In the genomic region with DNA sequence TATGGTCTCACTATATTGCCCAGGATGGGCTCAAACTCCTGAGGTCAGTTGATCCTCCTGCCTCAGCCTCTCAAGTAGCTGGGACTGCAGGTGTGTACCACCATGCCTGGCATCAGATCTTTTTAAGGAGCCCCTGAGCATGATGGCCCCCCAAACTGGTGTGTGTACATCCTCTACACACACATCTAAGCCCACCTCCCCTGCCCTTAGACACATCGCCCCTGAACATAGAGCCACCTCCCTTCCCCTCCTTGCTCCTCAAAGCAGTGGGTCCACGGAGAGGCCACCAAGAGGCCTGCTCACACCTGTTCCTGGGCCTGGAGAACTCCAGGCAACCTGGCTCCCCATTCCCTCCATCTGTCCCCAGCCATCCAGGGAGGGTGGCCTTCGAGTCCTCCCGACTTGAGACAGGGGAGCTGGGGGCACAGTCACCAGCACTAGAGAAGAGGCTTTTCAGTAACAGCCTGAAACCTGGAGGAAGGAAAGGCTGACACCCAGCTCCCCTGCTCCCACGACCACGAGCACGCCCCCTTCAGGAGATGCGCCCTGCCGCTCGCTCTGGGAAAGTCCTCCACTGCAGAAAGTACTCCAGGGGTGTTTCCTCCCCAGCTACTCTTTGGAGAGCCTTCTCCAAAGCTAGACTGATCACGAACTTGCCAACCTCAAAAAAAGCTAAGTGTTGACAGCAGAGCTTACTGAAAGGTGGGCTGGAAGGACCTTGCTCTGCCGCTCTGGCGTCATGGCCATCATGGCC, we compare ENCODE assay signal across 9 cellular contexts. TPM values are rescaled to one million over a fixed set of nuclear protein-coding genes. Genes with fewer than 3 reads are reported as not detected.
DNase-seq lines count a peak whose midpoint lies in the region; ATAC-seq and TF ChIP-seq lines count a peak whose summit lies in the region.
"Had no signal": no experiment of that assay in that cellular context is flagged by ENCODE, and none has a peak within 500 bp of the region (broad histone marks: within the 10 kb centered on the region; RNA-seq: fewer than 3 reads in every experiment).

No MANE protein-coding gene starts in this region.

- H3F3A ChIP-seq in Loucy (ENCODE audit: low read depth): no peaks in the 10 kb centered on the region

- TF ChIP-seq CTCF in Loucy (conservative IDR thresholded peaks at IDR 0.05; ENCODE audit: low read length) (peak; percentile 39), retinal pigment epithelial cell (conservative IDR thresholded peaks at IDR 0.05; ENCODE audit: low read depth, low read length) (peak; percentile 4)

- H3K9ac ChIP-seq in Loucy (ENCODE audit: low read depth, low read length, poor library complexity, severe bottlenecking) (peak overlapping the region; percentile 66), duodenal mucosa (ENCODE audit: low read depth in 1 of 2, low read length in 2 of 2) (no peak overlapping the region)

- H3K27ac Mint-ChIP-seq in CD4-positive, alpha-beta memory T cell: peak overlapping the region; percentile 61 to 98 (median 87)
- H3K27ac Mint-ChIP-seq in stimulated activated memory B cell treated with anti-CD40 and anti-IgM and Interleukin-4, amounts not matched to agents 10 μg/mL and 1 μg/mL and 100 μg/mL, for 72 hours: no peak overlapping the region

- H3K36me3 ChIP-seq in CD4-positive, alpha-beta memory T cell (ENCODE audit: insufficient read depth, low read length): no peaks in the 10 kb centered on the region
- no peaks in the 10 kb centered on the region for H3K36me3 ChIP-seq in Loucy (ENCODE audit: insufficient read depth, low read length)
- H3K36me3 ChIP-seq in duodenal mucosa (ENCODE audit: control insufficient read depth in 1 of 2, insufficient read depth in 2 of 2, low read length in 2 of 2): no peaks in the 10 kb centered on the region

- H3K27me3 ChIP-seq in CD4-positive, alpha-beta memory T cell (ENCODE audit: insufficient read depth, low read length): no peaks in the 10 kb centered on the region
- no peaks in the 10 kb centered on the region for H3K27me3 ChIP-seq in Loucy (ENCODE audit: insufficient read depth, low read length, poor library complexity, severe bottlenecking)
- peaks cover 0 to 6% of the 10 kb centered on the region in 2 donors for H3K27me3 ChIP-seq in duodenal mucosa (ENCODE audit: control insufficient read depth in 1 of 2, insufficient read depth in 2 of 2, low read length in 2 of 2)

- H3K27ac ChIP-seq in CD4-positive, alpha-beta memory T cell (ENCODE audit: low read depth, low read length): no peak overlapping the region
- H3K27ac ChIP-seq in duodenal mucosa (ENCODE audit: low read depth, low read length): peak overlapping the region; percentile 10

- H3K36me3 Mint-ChIP-seq in CD4-positive, alpha-beta memory T cell: peaks cover 2 to 4% of the 10 kb centered on the region in 2 donors
- H3K36me3 Mint-ChIP-seq in stimulated activated memory B cell treated with anti-CD40 and anti-IgM and Interleukin-4, amounts not matched to agents 10 μg/mL and 1 μg/mL and 100 μg/mL, for 72 hours: peaks cover 6% of the 10 kb centered on the region

- no peaks in the 10 kb centered on the region for H3K9me2 ChIP-seq in Loucy (replicated peaks; ENCODE audit: low read depth, low read length)

- peaks cover 25% of the 10 kb centered on the region for H3K4me1 ChIP-seq in CD4-positive, alpha-beta memory T cell (ENCODE audit: insufficient read depth, low read length)
- peaks cover 51% of the 10 kb centered on the region for H3K4me1 ChIP-seq in Loucy (ENCODE audit: insufficient read depth, low read length, poor library complexity, severe bottlenecking)
- H3K4me1 ChIP-seq in duodenal mucosa (ENCODE audit: control insufficient read depth in 1 of 2, insufficient read depth in 2 of 2, low read length in 2 of 2): peaks cover 7 to 17% of the 10 kb centered on the region in 2 donors

- DNase-seq in CD4-positive, alpha-beta memory T cell: no peak
- DNase-seq in retinal pigment epithelial cell (ENCODE audit: low read depth): no peak
- DNase-seq in HPDE6-E6E7 (ENCODE audit: extremely low spot score): no peak
- DNase-seq in dedifferentiated amniotic fluid mesenchymal stem cell (ENCODE audit: extremely low spot score): no peak
- DNase-seq: NCI-H446 treated with DMSO at 0.1 percent for 48 hours had no signal

- no peaks in the 10 kb centered on the region for H3K79me2 ChIP-seq in Loucy (ENCODE audit: insufficient read depth, low read length)

- H3K9me3 Mint-ChIP-seq in CD4-positive, alpha-beta memory T cell: peaks cover 2 to 14% (median 8%) of the 10 kb centered on the region in 8 donors
- H3K9me3 Mint-ChIP-seq in stimulated activated memory B cell treated with anti-CD40 and anti-IgM and Interleukin-4, amounts not matched to agents 10 μg/mL and 1 μg/mL and 100 μg/mL, for 72 hours: peaks cover 8% of the 10 kb centered on the region

- peaks cover 21 to 37% (median 27%) of the 10 kb centered on the region in 4 donors for H3K4me1 Mint-ChIP-seq in CD4-positive, alpha-beta memory T cell
- H3K4me1 Mint-ChIP-seq in stimulated activated memory B cell treated with anti-CD40 and anti-IgM and Interleukin-4, amounts not matched to agents 10 μg/mL and 1 μg/mL and 100 μg/mL, for 72 hours: peaks cover 25% of the 10 kb centered on the region

- H3K4me3 ChIP-seq in CD4-positive, alpha-beta memory T cell (ENCODE audit: low read length in 2 of 2): no peak overlapping the region
- H3K4me3 ChIP-seq in Loucy (ENCODE audit: low read length, poor library complexity, severe bottlenecking) (peak overlapping the region; percentile 16), duodenal mucosa (ENCODE audit: low read depth in 1 of 2, low read length in 2 of 2) (no peak overlapping the region), retinal pigment epithelial cell (ENCODE audit: low read length) (no peak overlapping the region)

- no peak for ATAC-seq in stimulated activated memory B cell treated with anti-CD40 and anti-IgM and Interleukin-4, amounts not matched to agents 10 μg/mL and 1 μg/mL and 100 μg/mL, for 72 hours
- no peak for ATAC-seq in HG02642 (IDR thresholded peaks at IDR 0.05; ENCODE audit: poor library complexity, unreplicated experiment)

- no peak overlapping the region for H2AFZ ChIP-seq in Loucy (ENCODE audit: low read length)

- peak overlapping the region in 5 of 8 donors; percentile 10 to 86 (median 47) for H3K4me3 Mint-ChIP-seq in CD4-positive, alpha-beta memory T cell
- no peak overlapping the region for H3K4me3 Mint-ChIP-seq in stimulated activated memory B cell treated with anti-CD40 and anti-IgM and Interleukin-4, amounts not matched to agents 10 μg/mL and 1 μg/mL and 100 μg/mL, for 72 hours

- no peaks in the 10 kb centered on the region for H3K9me3 ChIP-seq in CD4-positive, alpha-beta memory T cell (ENCODE audit: control insufficient read depth in 1 of 2, low read length in 2 of 2)
- H3K9me3 ChIP-seq in Loucy (ENCODE audit: insufficient read depth, low read depth, low read length): peaks cover 7% of the 10 kb centered on the region; the same call in 1 of the 2 replicates
- peaks cover 0 to 2% of the 10 kb centered on the region in 2 donors for H3K9me3 ChIP-seq in duodenal mucosa (ENCODE audit: control insufficient read depth in 1 of 2, low read length in 2 of 2)

- CTCF ChIA-PET in CD4-positive, alpha-beta memory T cell (lab: Charles Lee; ENCODE audit: partially characterized antibody): interaction anchor here (1.1 to 32.9 kb wide), 13 partner anchors 10 to 150 kb away, joined by 3 to 556 read pairs (median 6); a partner anchor contains a TSS

- peak overlapping the region; percentile 69 for H3K4me2 ChIP-seq in Loucy (ENCODE audit: low read depth, low read length, poor library complexity, severe bottlenecking)

- POLR2A ChIA-PET in CD4-positive, alpha-beta memory T cell (lab: Charles Lee; ENCODE audit: partially characterized antibody): interaction anchor here (0.8 to 4.9 kb wide), 15 partner anchors 9 to 160 kb away, joined by 3 to 37 read pairs (median 5); a partner anchor contains a TSS

- H3K27me3 Mint-ChIP-seq in CD4-positive, alpha-beta memory T cell: peaks cover 0 to 2% of the 10 kb centered on the region in 2 donors
- peaks cover 10% of the 10 kb centered on the region for H3K27me3 Mint-ChIP-seq in stimulated activated memory B cell treated with anti-CD40 and anti-IgM and Interleukin-4, amounts not matched to agents 10 μg/mL and 1 μg/mL and 100 μg/mL, for 72 hours

- no peaks in the 10 kb centered on the region for H4K20me1 ChIP-seq in Loucy (ENCODE audit: insufficient read depth, low read length, poor library complexity, severe bottlenecking)

- intact Hi-C loops in CD4-positive, alpha-beta memory T cell (cut with micrococcal nuclease): loop anchor here (5.0 kb wide), 1 partner anchor 38 kb away; no protein-coding TSS in a partner anchor

RNA-seq across cellular contexts. Expression of a gene that starts 12.6 kb away (rescaled TPM):
- 1 to 10 TPM in 1 of 2 experiments, under 1 TPM in 1; 0.19 to 1.0 TPM for total RNA-seq in CD4-positive, alpha-beta memory T cell
- polyA plus RNA-seq in CD4-positive, alpha-beta memory T cell: 1 to 10 TPM; 5.6 to 6.0 TPM

RNA-seq across cellular contexts. Expression of a gene that starts 12.8 kb away (rescaled TPM):
- under 1 TPM; 0.17 to 0.30 TPM for total RNA-seq in CD4-positive, alpha-beta memory T cell
- not detected for polyA plus RNA-seq in CD4-positive, alpha-beta memory T cell

RNA-seq across cellular contexts. Expression of a gene that starts 34.9 kb away (rescaled TPM):
- 100 to 1,000 TPM; 150 to 158 TPM for total RNA-seq in CD4-positive, alpha-beta memory T cell
- polyA plus RNA-seq in CD4-positive, alpha-beta memory T cell: 100 to 1,000 TPM; 411 to 591 TPM

RNA-seq across cellular contexts. Expression of a gene that starts 53.4 kb away (rescaled TPM):
- total RNA-seq in CD4-positive, alpha-beta memory T cell: 10 to 100 TPM; 16.4 to 17.2 TPM
- polyA plus RNA-seq in CD4-positive, alpha-beta memory T cell: 10 to 100 TPM; 54.4 to 57.2 TPM
